In the genomic region with DNA sequence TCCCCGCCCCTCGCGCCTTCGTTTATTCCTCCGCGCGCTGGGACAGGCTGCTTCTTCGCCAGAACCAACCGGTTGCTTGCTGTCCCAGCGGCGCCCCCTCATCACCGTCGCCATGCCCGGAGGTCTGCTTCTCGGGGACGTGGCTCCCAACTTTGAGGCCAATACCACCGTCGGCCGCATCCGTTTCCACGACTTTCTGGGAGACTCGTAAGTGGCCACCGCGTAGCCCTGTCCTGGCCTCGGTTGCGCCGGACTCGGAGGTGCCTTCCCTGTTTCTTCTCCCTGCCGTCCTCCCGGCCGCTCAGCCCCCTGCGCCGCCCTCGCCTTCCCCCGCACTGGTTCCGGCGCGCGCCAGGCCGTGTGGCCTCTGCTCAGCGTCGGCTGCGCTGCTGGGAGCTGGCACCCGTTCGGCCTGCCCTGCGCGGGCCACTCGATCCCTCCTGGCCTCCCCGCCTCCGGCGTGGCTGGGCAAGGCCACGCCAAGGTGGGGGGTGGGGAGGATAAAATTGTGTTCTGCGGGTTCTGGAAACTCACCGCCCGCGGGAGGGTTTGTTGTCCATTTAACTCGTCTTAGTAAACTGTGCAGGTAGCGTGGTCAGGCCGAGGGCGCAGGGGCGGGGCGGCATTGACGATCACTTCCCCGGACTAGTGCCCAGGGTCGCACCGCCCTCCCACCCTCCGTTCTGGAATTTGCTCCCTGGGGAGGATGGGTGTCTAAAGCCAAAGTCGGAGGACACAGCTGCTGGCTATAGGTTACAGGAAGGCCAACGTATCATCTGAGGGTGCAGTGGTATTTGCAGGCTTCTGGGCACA, we compare ENCODE assay signal across 8 cellular contexts. TPM values are rescaled to one million over a fixed set of nuclear protein-coding genes. Genes with fewer than 3 reads are reported as not detected.
DNase-seq lines count a peak whose midpoint lies in the region; ATAC-seq, FAIRE-seq and TF ChIP-seq lines count a peak whose summit lies in the region.

A gene with protein sequence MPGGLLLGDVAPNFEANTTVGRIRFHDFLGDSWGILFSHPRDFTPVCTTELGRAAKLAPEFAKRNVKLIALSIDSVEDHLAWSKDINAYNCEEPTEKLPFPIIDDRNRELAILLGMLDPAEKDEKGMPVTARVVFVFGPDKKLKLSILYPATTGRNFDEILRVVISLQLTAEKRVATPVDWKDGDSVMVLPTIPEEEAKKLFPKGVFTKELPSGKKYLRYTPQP (plus strand): TSS at position 50 of the 813 bp plus-strand sequence. CDS start 63 bp downstream, at position 113.

- peak within 1 kb of the TSS; percentile 98 for H3K9ac ChIP-seq in IMR-90 (ENCODE audit: low read depth, low read length)
- peak within 1 kb of the TSS; percentile 97 for H3K9ac ChIP-seq in astrocyte (ENCODE audit: low read length)

- H4K5ac ChIP-seq in IMR-90 (ENCODE audit: low read depth, low read length), result peak within 1 kb of the TSS; percentile 66

- H2AK9ac ChIP-seq in IMR-90 (replicated peaks; ENCODE audit: low read depth, low read length, poor library complexity), result peak within 1 kb of the TSS; percentile 86

- H2BK120ac ChIP-seq in IMR-90 (ENCODE audit: low read depth, low read length), result peak within 1 kb of the TSS; percentile 86

- no peaks in the 10 kb centered on the region for H3K9me3 Mint-ChIP-seq in astrocyte (ENCODE audit: unreplicated experiment)

- H3K4me1 ChIP-seq in IMR-90 (ENCODE audit: control insufficient read depth, insufficient read depth, low read length) (peaks cover 16% of the 10 kb centered on the region), astrocyte (ENCODE audit: insufficient read depth, low read length) (peaks cover 44% of the 10 kb centered on the region), right atrium auricular region (peaks cover 0 to 69% of the 10 kb centered on the region in 2 donors), psoas muscle (peaks cover 45% of the 10 kb centered on the region)

- H3K14ac ChIP-seq in IMR-90 (replicated peaks; ENCODE audit: low read depth, low read length), result peak within 1 kb of the TSS; percentile 95

- 0% methylated on average over 36 of the region's 69 CpGs; no CpG with 5 or more reads in 1 of the 2 experiments for WGBS in IMR-90 (ENCODE audit: extremely low coverage in 2 of 2, insufficient read length in 1 of 2), 2 experiments
- 0% methylated on average over 60 to 69 of the region's 69 CpGs for WGBS in psoas muscle, 3 donors

- H3K27ac ChIP-seq in IMR-90 (ENCODE audit: insufficient read depth, low read length) (peak within 1 kb of the TSS; percentile 98), astrocyte (ENCODE audit: low read depth, low read length) (peak within 1 kb of the TSS; percentile 93), right atrium auricular region (peak within 1 kb of the TSS; percentile 99 to 100), psoas muscle (peak within 1 kb of the TSS; percentile 99)

- peaks cover 35% of the 10 kb centered on the region for H3K4me1 Mint-ChIP-seq in astrocyte (ENCODE audit: low read depth, unreplicated experiment)

- peak within 1 kb of the TSS; percentile 72 for H2AK5ac ChIP-seq in IMR-90 (ENCODE audit: low read depth, low read length)

- peak within 1 kb of the TSS; percentile 93 for H3K27ac Mint-ChIP-seq in astrocyte (ENCODE audit: unreplicated experiment)

- FAIRE-seq in astrocyte (lab: Jason Lieb, UNC), result no peak

- peak within 1 kb of the TSS; percentile 91 for H3K4ac ChIP-seq in IMR-90 (ENCODE audit: low read depth, low read length)

- H3K18ac ChIP-seq in IMR-90 (ENCODE audit: low read depth, low read length), result peak within 1 kb of the TSS; percentile 75

- POLR2A ChIA-PET in IMR-90 (lab: Charles Lee; ENCODE audit: unreplicated experiment), result interaction anchor here (0.6 to 1.5 kb wide), 3 partner anchors 19 to 682 kb away, joined by 3 to 5 read pairs (median 3); no protein-coding TSS in a partner anchor

- peaks cover 10% of the 10 kb centered on the region for H3K36me3 ChIP-seq in IMR-90 (ENCODE audit: control insufficient read depth, insufficient read depth, low read length)
- H3K36me3 ChIP-seq in astrocyte (ENCODE audit: insufficient read depth, low read length), result peaks cover 21% of the 10 kb centered on the region
- peaks cover 29% of the 10 kb centered on the region for H3K36me3 ChIP-seq in right atrium auricular region
- H3K36me3 ChIP-seq in psoas muscle (ENCODE audit: insufficient read depth in 1 of 2, low read depth in 1 of 2), result peaks cover 11 to 32% of the 10 kb centered on the region in 2 donors

- in situ Hi-C loops in IMR-90 (cut with MboI; ENCODE audit: low sequenced_read_pairs), result no loop called here

- H2BK20ac ChIP-seq in IMR-90 (ENCODE audit: low read depth, low read length), result peak within 1 kb of the TSS; percentile 58

- peak; percentile 90 for TF ChIP-seq POLR2A in IMR-90 (IDR thresholded peaks at IDR 0.05; ENCODE audit: low read depth, low read length)

- H4K20me1 ChIP-seq in IMR-90 (ENCODE audit: insufficient read depth, low read length), result peaks cover 23% of the 10 kb centered on the region; the same call in 1 of the 2 replicates
- peaks cover 44% of the 10 kb centered on the region for H4K20me1 ChIP-seq in astrocyte (ENCODE audit: insufficient read depth, low read length)

- H3K9me1 ChIP-seq in IMR-90 (ENCODE audit: insufficient read depth, low read length), result peaks cover 7% of the 10 kb centered on the region; the same call in 1 of the 2 replicates

- peak within 1 kb of the TSS; percentile 87 for H2BK5ac ChIP-seq in IMR-90 (ENCODE audit: low read depth, low read length, poor library complexity, severe bottlenecking)

- peak within 1 kb of the TSS; percentile 75 for H4K91ac ChIP-seq in IMR-90 (ENCODE audit: insufficient read depth, low read depth, low read length)

- H2BK15ac ChIP-seq in IMR-90 (ENCODE audit: low read depth, low read length), result peak within 1 kb of the TSS; percentile 74; the same call in 1 of the 3 replicates

- H3K23ac ChIP-seq in IMR-90 (ENCODE audit: low read depth, low read length), result peak within 1 kb of the TSS; percentile 96

- BruUV-seq in IMR-90 (replicated peaks; lab: Mats Ljungman, UMichigan), result no TSS peak

- H3K79me1 ChIP-seq in IMR-90 (ENCODE audit: low read depth in 1 of 2, low read length in 2 of 2), result peaks cover 22 to 74% of the 10 kb centered on the region in 2 experiments

- peak within 1 kb of the TSS; percentile 59 to 88 for H4K8ac ChIP-seq in IMR-90 (ENCODE audit: low read depth in 2 of 2, low read length in 2 of 2)

- H3K27me3 Mint-ChIP-seq in astrocyte (ENCODE audit: low read depth, unreplicated experiment), result no peaks in the 10 kb centered on the region

- peak; percentile 59 for DNase-seq in GF-D8 (lab: John Stamatoyannopoulos, UW)
- DNase-seq in IMR-90, result peak; percentile 79
- DNase-seq in SIG-M5 treated with dmso at 0.1 percent for 504 hours (lab: John Stamatoyannopoulos, UW; ENCODE audit: unreplicated experiment), result peak; percentile 96
- peak; percentile 70 for DNase-seq in astrocyte (ENCODE audit: low read depth)
- DNase-seq in right atrium auricular region (ENCODE audit: low spot score), result peak; percentile 87
- DNase-seq in psoas muscle, result peak; percentile 69 to 85
- no peak for DNase-seq in UCSD-AML1 (lab: John Stamatoyannopoulos, UW; ENCODE audit: unreplicated experiment)

- H3K4me2 ChIP-seq in IMR-90 (ENCODE audit: low read depth, low read length), result peak within 1 kb of the TSS; percentile 91
- peak within 1 kb of the TSS; percentile 87 for H3K4me2 ChIP-seq in astrocyte (ENCODE audit: low read length)

- no peaks in the 10 kb centered on the region for H3K27me3 ChIP-seq in IMR-90 (ENCODE audit: control insufficient read depth, insufficient read depth, low read length)
- no peaks in the 10 kb centered on the region for H3K27me3 ChIP-seq in astrocyte (ENCODE audit: insufficient read depth, low read length)
- H3K27me3 ChIP-seq in right atrium auricular region, result no peaks in the 10 kb centered on the region
- no peaks in the 10 kb centered on the region for H3K27me3 ChIP-seq in psoas muscle (ENCODE audit: insufficient read depth in 3 of 3, low read length in 2 of 3)

- dilution Hi-C loops in IMR-90 (cut with HindIII; ENCODE audit: low sequenced_read_pairs, unreplicated experiment), result no loop called here

- CTCF ChIA-PET in IMR-90 (lab: Yijun Ruan, JAX), result interaction anchor here (0.6 to 3.0 kb wide), 2 partner anchors 47 to 1087 kb away, joined by 3 to 17 read pairs; no protein-coding TSS in a partner anchor

- peak within 1 kb of the TSS; percentile 76 for H3K56ac ChIP-seq in IMR-90 (ENCODE audit: extremely low read depth, insufficient read depth, low read length)

- H3K9me3 ChIP-seq in IMR-90 (ENCODE audit: control insufficient read depth, insufficient read depth, low read length) (no peaks in the 10 kb centered on the region), astrocyte (ENCODE audit: insufficient read depth, low read depth, low read length) (no peaks in the 10 kb centered on the region), right atrium auricular region (no peaks in the 10 kb centered on the region), psoas muscle (no peaks in the 10 kb centered on the region)

- peak within 1 kb of the TSS; percentile 97 for H3K4me3 Mint-ChIP-seq in astrocyte (ENCODE audit: unreplicated experiment)

- peak within 1 kb of the TSS; percentile 98 for H2AFZ ChIP-seq in IMR-90 (replicated peaks; ENCODE audit: low read length, poor library complexity)
- H2AFZ ChIP-seq in astrocyte (ENCODE audit: low read depth, low read length), result peak within 1 kb of the TSS; percentile 93

- peaks cover 70% of the 10 kb centered on the region for H3K79me2 ChIP-seq in astrocyte (ENCODE audit: insufficient read depth, low read length)

- peak within 1 kb of the TSS; percentile 95 for H3K4me3 ChIP-seq in IMR-90 (ENCODE audit: insufficient read depth, low read depth, low read length)
- peak within 1 kb of the TSS; percentile 85 for H3K4me3 ChIP-seq in astrocyte (ENCODE audit: insufficient read depth, low read depth, low read length)
- H3K4me3 ChIP-seq in right atrium auricular region, result peak within 1 kb of the TSS; percentile 82 to 91
- peak within 1 kb of the TSS; percentile 88 for H3K4me3 ChIP-seq in psoas muscle

- no peak for TF ChIP-seq RAD21 in IMR-90 (IDR thresholded peaks at IDR 0.05; ENCODE audit: low read length)

- TF ChIP-seq CTCF in IMR-90 (conservative IDR thresholded peaks at IDR 0.05; ENCODE audit: low read depth, low read length) (no peak), astrocyte (IDR thresholded peaks at IDR 0.05; ENCODE audit: insufficient read depth, low read depth, low read length) (no peak), right atrium auricular region (IDR thresholded peaks at IDR 0.05) (no peak), psoas muscle (IDR thresholded peaks at IDR 0.05) (no peak)

- H3K36me3 Mint-ChIP-seq in astrocyte (ENCODE audit: low read depth, unreplicated experiment), result peaks cover 7% of the 10 kb centered on the region

- ATAC-seq in GM21717 (IDR thresholded peaks at IDR 0.05; ENCODE audit: unreplicated experiment) (peak; percentile 58), IMR-90 (ENCODE audit: low read depth) (peak; percentile 42), psoas muscle (peak; percentile 66 to 80 (median 72))

- intact Hi-C loops in IMR-90 (cut with micrococcal nuclease) (loop anchor here (1.0 to 5.0 kb wide), 5 partner anchors 46 to 731 kb away; a partner anchor contains a TSS), psoas muscle (cut with DNase I) (loop anchor here in 1 of 2 donors (1.0 to 5.0 kb wide), 3 partner anchors 47 to 545 kb away; a partner anchor contains a TSS)

RNA-seq across cellular contexts. Expression of the gene that starts here (rescaled TPM):
- total RNA-seq in IMR-90 (2012; rRNA removed) (293 and 373 TPM in 2 replicates), astrocyte (459 and 520 TPM in 2 replicates), right atrium auricular region (100 to 1,000 TPM; 512 to 590 TPM), psoas muscle (100 to 1,000 TPM; 388 to 569 (median 532) TPM)
- polyA plus RNA-seq in IMR-90 (2012; rRNA removed) (348 and 426 TPM in 2 replicates), psoas muscle (100 to 1,000 TPM; 369 to 592 (median 472) TPM)
- 183 and 353 TPM in 2 replicates for polyA plus RNA-seq in IMR-90 (2012; cell fraction: cytosol; rRNA removed)
- polyA plus RNA-seq in IMR-90 (2012; cell fraction: nucleus; rRNA removed; ENCODE audit: low replicate concordance), result 78.5 and 401 TPM in 2 replicates
